8 cellular contexts compared by ENCODE assay signal in genomic region chr17:75069783-75070182, GRCh38. TPM values are rescaled to one million over a fixed set of nuclear protein-coding genes. Genes with fewer than 3 reads are reported as not detected.
DNase-seq lines count a peak whose midpoint lies in the region; TF ChIP-seq lines count a peak whose summit lies in the region.

No MANE protein-coding gene starts in this region.

- peak; percentile 48 for DNase-seq in 8988T
- peak; percentile 63 for DNase-seq in ELR (ENCODE audit: low read depth)
- no peak for DNase-seq in PC-9
- DNase-seq in esophagus squamous epithelium (lab: John Stamatoyannopoulos, UW) = no peak
- DNase-seq in Ammon's horn (ENCODE audit: low spot score) = no peak
- no peak for DNase-seq in SHP77 (lab: John Stamatoyannopoulos, UW)
- DNase-seq in HuH-7 (ENCODE audit: low spot score) = no peak
- no peak for DNase-seq in HK-2 (ENCODE audit: unreplicated experiment)

- H3K4me2 ChIP-seq in PC-9 = no peak overlapping the region

- H3F3A ChIP-seq in PC-9 (ENCODE audit: insufficient read depth, low read depth) = peaks cover 6% of the 10 kb centered on the region; the same call in 1 of the 2 replicates

- intact Hi-C loops in PC-9 (cut with micrococcal nuclease; ENCODE audit: unreplicated experiment) (loop anchor here (1.0 kb wide), 1 partner anchor 41 kb away; no protein-coding TSS in a partner anchor), esophagus squamous epithelium (cut with DNase I) (no loop called here)

- H3K9me2 ChIP-seq in PC-9 (ENCODE audit: insufficient read depth) = no peaks in the 10 kb centered on the region

- CTCF ChIA-PET in PC-9 (lab: Charles Lee) = interaction anchor here (0.6 to 1.3 kb wide), 7 partner anchors 40 to 137 kb away, joined by 3 to 6 read pairs (median 3); partner anchors contain the start of gene ARMC7

- H3K4me1 ChIP-seq in PC-9 (replicated peaks; ENCODE audit: insufficient read depth) (no peaks in the 10 kb centered on the region), esophagus squamous epithelium (peaks cover 0 to 9% (median 0%) of the 10 kb centered on the region in 3 donors)

- H3K9me3 ChIP-seq in PC-9 (ENCODE audit: insufficient read depth, low read depth) = no peaks in the 10 kb centered on the region
- no peaks in the 10 kb centered on the region for H3K9me3 ChIP-seq in esophagus squamous epithelium

- no TSS peak for BruUV-seq in PC-9 (replicated peaks; lab: Mats Ljungman, UMichigan)

- H3K27ac ChIP-seq in PC-9 (no peak overlapping the region), esophagus squamous epithelium (no peak overlapping the region)

- POLR2A ChIA-PET in PC-9 (lab: Charles Lee; ENCODE audit: unreplicated experiment) = interaction anchor here (0.6 to 1.0 kb wide), 2 partner anchors 19 to 36 kb away, joined by 5 to 9 read pairs; partner anchors contain the start of gene SLC16A5

- H3K36me3 ChIP-seq in PC-9 (ENCODE audit: low read depth) (no peaks in the 10 kb centered on the region), esophagus squamous epithelium (peaks cover 0 to 10% (median 0%) of the 10 kb centered on the region in 3 donors)

- TF ChIP-seq CTCF in PC-9 (conservative IDR thresholded peaks at IDR 0.05) (peak; percentile 65), esophagus squamous epithelium (IDR thresholded peaks at IDR 0.05) (peak in 5 of 6 experiments; percentile 26 to 58 (median 44))

- H3K79me2 ChIP-seq in PC-9 (ENCODE audit: low read depth) = no peaks in the 10 kb centered on the region

- no peaks in the 10 kb centered on the region for H4K20me1 ChIP-seq in PC-9 (ENCODE audit: insufficient read depth)

- TF ChIP-seq POLR2A in esophagus squamous epithelium (IDR thresholded peaks at IDR 0.05) = no peak

- no peaks in the 10 kb centered on the region for H3K27me3 ChIP-seq in PC-9 (ENCODE audit: insufficient read depth, low read depth)
- H3K27me3 ChIP-seq in esophagus squamous epithelium = no peaks in the 10 kb centered on the region

- H3K4me3 ChIP-seq in PC-9 (no peak overlapping the region), esophagus squamous epithelium (no peak overlapping the region)

- 58 to 74% methylated on average over 2 of the region's 2 CpGs for WGBS in esophagus squamous epithelium, 2 donors

- no peak overlapping the region for H2AFZ ChIP-seq in PC-9

RNA-seq across cellular contexts. Expression of gene SLC16A5, which starts 18.0 kb away (rescaled TPM):
- total RNA-seq in PC-9 (2021) (70.2 and 88.5 TPM in 2 replicates), esophagus squamous epithelium (10 to 100 TPM; 13.4 to 22.9 (median 17.4) TPM)

RNA-seq across cellular contexts. Expression of gene KCTD2, which starts 22.8 kb away (rescaled TPM):
- total RNA-seq in PC-9 (2021) (18.4 and 18.6 TPM in 2 replicates), esophagus squamous epithelium (10 to 100 TPM; 11.5 to 17.6 (median 14.2) TPM)

RNA-seq across cellular contexts. Expression of gene ATP5PD, which starts 23.0 kb away (rescaled TPM):
- 306 and 336 TPM in 2 replicates for total RNA-seq in PC-9 (2021)
- total RNA-seq in esophagus squamous epithelium = 100 to 1,000 TPM; 252 to 300 (median 277) TPM

RNA-seq across cellular contexts. Expression of gene ARMC7, which starts 40.0 kb away (rescaled TPM):
- 19.2 and 20.5 TPM in 2 replicates for total RNA-seq in PC-9 (2021)
- 1 to 10 TPM; 4.0 to 9.1 (median 5.3) TPM for total RNA-seq in esophagus squamous epithelium

RNA-seq across cellular contexts. Expression of gene MRPL58, which starts 57.3 kb away (rescaled TPM):
- total RNA-seq in PC-9 (2021) (42.8 and 48.4 TPM in 2 replicates), esophagus squamous epithelium (100 to 1,000 TPM in 1 of 4 donors, 10 to 100 TPM in 3; 44.4 to 110 (median 61.6) TPM)

Comparison
In these comparisons a context has a peak if more than half of its experiments do, and no peak if none do; other contexts are left out.
1. DNase-seq: peak in 8988T (single experiment) and ELR (single experiment); none in PC-9 (0 of 2), esophagus squamous epithelium (single experiment), Ammon's horn (single experiment), SHP77 (0 of 2), HuH-7 (single experiment) and HK-2 (single experiment).